ENCODE assay signal across 13 cellular contexts in genomic region chr3:37833790-37834189, GRCh38. TPM values are rescaled to one million over a fixed set of nuclear protein-coding genes. Genes with fewer than 3 reads are reported as not detected.
DNase-seq lines count a peak whose midpoint lies in the region; ATAC-seq and TF ChIP-seq lines count a peak whose summit lies in the region.
"Had no signal": no experiment of that assay in that cellular context is flagged by ENCODE, and none has a peak within 500 bp of the region (broad histone marks: within the 10 kb centered on the region; RNA-seq: fewer than 3 reads in every experiment).

No MANE protein-coding gene starts in this region.

- no peaks in the 10 kb centered on the region for H3K4me1 Mint-ChIP-seq in WTC11
- H3K4me1 Mint-ChIP-seq: CD4-positive, CD25-positive, alpha-beta regulatory T cell; stimulated activated effector memory CD8-positive, alpha-beta T cell treated with anti-CD3 and anti-CD28 coated beads, Interleukin-12 subunit alpha, Interleukin-12 subunit beta, amount 100 ng/mL, for 72 hours had no signal

- H3K27me3 ChIP-seq in left lung: no peaks in the 10 kb centered on the region
- H3K27me3 ChIP-seq in uterus: no peaks in the 10 kb centered on the region
- no peaks in the 10 kb centered on the region for H3K27me3 ChIP-seq in colonic mucosa
- H3K27me3 ChIP-seq in spleen (replicated peaks in 1 of 7): no peaks in the 10 kb centered on the region

- H3K27ac ChIP-seq in left lung: no peak overlapping the region
- no peak overlapping the region for H3K27ac ChIP-seq in uterus
- no peak overlapping the region for H3K27ac ChIP-seq in colonic mucosa
- H3K27ac ChIP-seq in spleen: no peak overlapping the region

- H3K27ac Mint-ChIP-seq in WTC11: no peak overlapping the region
- H3K27ac Mint-ChIP-seq: CD4-positive, CD25-positive, alpha-beta regulatory T cell; stimulated activated effector memory CD8-positive, alpha-beta T cell treated with anti-CD3 and anti-CD28 coated beads, Interleukin-12 subunit alpha, Interleukin-12 subunit beta, amount 100 ng/mL, for 72 hours had no signal

- no peak overlapping the region for H3K4me3 Mint-ChIP-seq in WTC11
- H3K4me3 Mint-ChIP-seq: CD4-positive, CD25-positive, alpha-beta regulatory T cell; stimulated activated effector memory CD8-positive, alpha-beta T cell treated with anti-CD3 and anti-CD28 coated beads, Interleukin-12 subunit alpha, Interleukin-12 subunit beta, amount 100 ng/mL, for 72 hours had no signal

- POLR2A ChIA-PET in WTC11 (lab: Charles Lee): no interaction called here

- intact Hi-C loops in left lung (cut with DNase I): no loop called here
- intact Hi-C loops in uterus (cut with DNase I; ENCODE audit: low total_unique reads): no loop called here
- intact Hi-C loops in colonic mucosa (cut with DNase I): no loop called here
- intact Hi-C loops in spleen (cut with DNase I; ENCODE audit: low total_unique reads): no loop called here

- no peak overlapping the region for H3K9ac ChIP-seq in colonic mucosa (ENCODE audit: low read depth in 2 of 2, low read length in 2 of 2)

- H3K4me3 ChIP-seq in HFF-Myc (replicated peaks; ENCODE audit: low read depth, low read length) (no peak overlapping the region), left lung (no peak overlapping the region), uterus (no peak overlapping the region), colonic mucosa (no peak overlapping the region), spleen (no peak overlapping the region)

- H3K36me3 ChIP-seq in left lung (peaks cover 0 to 8% of the 10 kb centered on the region in 2 donors), uterus (no peaks in the 10 kb centered on the region), colonic mucosa (no peaks in the 10 kb centered on the region), spleen (peaks cover 0 to 14% (median 0%) of the 10 kb centered on the region in 6 donors)

- peak; percentile 69 for ATAC-seq in WTC11
- ATAC-seq in left lung: peak; percentile 61
- ATAC-seq in stimulated activated naive CD8-positive, alpha-beta T cell treated with anti-CD3 and anti-CD28 coated beads, Interleukin-15, Interleukin-2, amounts not matched to agents 100 U/mL and 50 U/mL, for 24 hours: no peak

- H3K9me3 ChIP-seq in left lung (no peaks in the 10 kb centered on the region), uterus (no peaks in the 10 kb centered on the region), colonic mucosa (no peaks in the 10 kb centered on the region), spleen (no peaks in the 10 kb centered on the region)

- H3K4me1 ChIP-seq in left lung (no peaks in the 10 kb centered on the region), uterus (no peaks in the 10 kb centered on the region), colonic mucosa (no peaks in the 10 kb centered on the region), spleen (no peaks in the 10 kb centered on the region)

- H3K36me3 Mint-ChIP-seq in WTC11: peaks cover 2% of the 10 kb centered on the region; the same call in 1 of the 2 replicates
- H3K36me3 Mint-ChIP-seq: CD4-positive, CD25-positive, alpha-beta regulatory T cell; stimulated activated effector memory CD8-positive, alpha-beta T cell treated with anti-CD3 and anti-CD28 coated beads, Interleukin-12 subunit alpha, Interleukin-12 subunit beta, amount 100 ng/mL, for 72 hours had no signal

- 45 to 92% (median 73%) methylated on average over 1 of the region's 1 CpG for WGBS in spleen, 5 donors

- TF ChIP-seq POLR2A in uterus (IDR thresholded peaks at IDR 0.05) (no peak), spleen (IDR thresholded peaks at IDR 0.05) (no peak)

- CTCF ChIA-PET in WTC11 (lab: Charles Lee): interaction anchor here (0.6 to 2.0 kb wide), 4 partner anchors 16 to 163 kb away, joined by 3 to 8 read pairs (median 4); no protein-coding TSS in a partner anchor

- no peaks in the 10 kb centered on the region for H3K27me3 Mint-ChIP-seq in WTC11 (ENCODE audit: low read depth)

- TF ChIP-seq CTCF in HFF-Myc (IDR thresholded peaks at IDR 0.05; ENCODE audit: low read depth, low read length, missing control alignments) (peak; percentile 18), WTC11 (IDR thresholded peaks at IDR 0.05) (no peak), left lung (IDR thresholded peaks at IDR 0.05) (no peak), uterus (IDR thresholded peaks at IDR 0.05) (peak in 1 of 4 experiments; percentile 11), colonic mucosa (IDR thresholded peaks at IDR 0.05) (no peak), spleen (IDR thresholded peaks at IDR 0.05 in 8 of 11, conservative IDR thresholded peaks at IDR 0.05 in 3 of 11) (peak in 2 of 11 experiments; percentile 11 to 20)

- H3K9me3 Mint-ChIP-seq in WTC11: peaks cover 4% of the 10 kb centered on the region; the same call in 1 of the 2 replicates
- H3K9me3 Mint-ChIP-seq: stimulated activated effector memory CD8-positive, alpha-beta T cell treated with anti-CD3 and anti-CD28 coated beads, Interleukin-12 subunit alpha, Interleukin-12 subunit beta, amount 100 ng/mL, for 72 hours had no signal

- DNase-seq in ELR (ENCODE audit: low read depth) (peak; percentile 21), HFF-Myc (ENCODE audit: extremely low read depth, low read depth) (no peak), WTC11 (ENCODE audit: low spot score) (no peak), left lung (no peak), uterus (no peak), colonic mucosa (no peak), spleen (no peak)
- no peak for DNase-seq in stimulated activated naive CD8-positive, alpha-beta T cell treated with anti-CD3 and anti-CD28 coated beads, Interleukin-15, Interleukin-2, amounts not matched to agents 100 U/mL and 50 U/mL, for 24 hours
- DNase-seq: activated naive CD4-positive, alpha-beta T cell treated with Interleukin-2 at 50 U/mL for 16 hours; CD4-positive, CD25-positive, alpha-beta regulatory T cell; cerebellar nuclear complex; foreskin fibroblast had no signal

TF ChIP-seq in WTC11, 78 proteins besides CTCF, POLR2A, EP300 and RAD21 (continues in another document):
- TF ChIP-seq ZNF512 (CRISPR knock-in tag; IDR thresholded peaks at IDR 0.05; ENCODE audit: borderline replicate concordance) (no peak), MLX (CRISPR knock-in tag; IDR thresholded peaks at IDR 0.05) (no peak), SP1 (CRISPR knock-in tag; conservative IDR thresholded peaks at IDR 0.05) (no peak), SMAD3 (CRISPR knock-in tag; IDR thresholded peaks at IDR 0.05; ENCODE audit: borderline replicate concordance) (no peak), ZNF232 (CRISPR knock-in tag; IDR thresholded peaks at IDR 0.05) (no peak), ATF3 (CRISPR knock-in tag; conservative IDR thresholded peaks at IDR 0.05) (no peak), ZNF317 (CRISPR knock-in tag; IDR thresholded peaks at IDR 0.05; ENCODE audit: borderline replicate concordance, low read depth) (no peak), ZSCAN18 (CRISPR knock-in tag; IDR thresholded peaks at IDR 0.05) (no peak), ZNF671 (CRISPR knock-in tag; IDR thresholded peaks at IDR 0.05) (no peak), NR2C2 (CRISPR knock-in tag; IDR thresholded peaks at IDR 0.05) (no peak), GABPB1 (CRISPR knock-in tag; IDR thresholded peaks at IDR 0.05) (no peak)

RNA-seq across cellular contexts. Expression of gene CTDSPL, which starts 27.9 kb away (rescaled TPM):
- 28.0 to 41.2 TPM (median 28.6 TPM) in 3 replicates for total RNA-seq in WTC11 (2021)
- 10 to 100 TPM; 46.9 to 74.4 TPM for total RNA-seq in left lung
- 10 to 100 TPM in 3 of 4 donors, 1 to 10 TPM in 1; 6.4 to 55.9 (median 28.7) TPM for total RNA-seq in uterus
- 10 to 100 TPM; 75.0 to 76.7 TPM for total RNA-seq in colonic mucosa
- total RNA-seq in spleen: 10 to 100 TPM; 20.8 to 46.0 (median 31.8) TPM
- 1 to 10 TPM; 3.9 to 8.7 (median 4.6) TPM for polyA plus RNA-seq in spleen
